ENCODE assay signal across 1 cellular context in the genomic region with DNA sequence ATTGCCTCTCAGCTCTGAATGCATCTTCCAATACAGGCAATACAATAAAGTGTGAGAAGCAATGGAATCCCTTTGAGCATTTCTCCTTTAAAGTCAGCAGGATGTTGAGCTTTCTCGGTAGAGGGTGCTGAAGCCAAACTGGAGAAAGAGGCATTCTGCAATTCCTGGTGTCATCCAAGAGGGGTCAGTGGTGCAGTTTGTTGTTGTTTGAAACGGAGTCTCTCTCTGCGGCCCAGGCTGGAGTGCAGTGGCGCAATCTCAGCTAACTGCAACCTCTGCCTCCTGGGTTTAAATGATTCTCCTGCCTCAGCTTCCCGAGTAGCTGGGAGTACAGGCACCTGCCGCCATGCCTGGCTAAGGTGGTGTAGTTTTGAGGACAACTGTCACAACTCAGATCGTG.
TF ChIP-seq lines count a peak whose summit lies in the region.

No MANE protein-coding gene starts in this region.

TF ChIP-seq in SK-N-SH, 30 proteins besides CTCF, POLR2A, EP300 and RAD21 (continued from another document):
- TF ChIP-seq, protein P1, sequence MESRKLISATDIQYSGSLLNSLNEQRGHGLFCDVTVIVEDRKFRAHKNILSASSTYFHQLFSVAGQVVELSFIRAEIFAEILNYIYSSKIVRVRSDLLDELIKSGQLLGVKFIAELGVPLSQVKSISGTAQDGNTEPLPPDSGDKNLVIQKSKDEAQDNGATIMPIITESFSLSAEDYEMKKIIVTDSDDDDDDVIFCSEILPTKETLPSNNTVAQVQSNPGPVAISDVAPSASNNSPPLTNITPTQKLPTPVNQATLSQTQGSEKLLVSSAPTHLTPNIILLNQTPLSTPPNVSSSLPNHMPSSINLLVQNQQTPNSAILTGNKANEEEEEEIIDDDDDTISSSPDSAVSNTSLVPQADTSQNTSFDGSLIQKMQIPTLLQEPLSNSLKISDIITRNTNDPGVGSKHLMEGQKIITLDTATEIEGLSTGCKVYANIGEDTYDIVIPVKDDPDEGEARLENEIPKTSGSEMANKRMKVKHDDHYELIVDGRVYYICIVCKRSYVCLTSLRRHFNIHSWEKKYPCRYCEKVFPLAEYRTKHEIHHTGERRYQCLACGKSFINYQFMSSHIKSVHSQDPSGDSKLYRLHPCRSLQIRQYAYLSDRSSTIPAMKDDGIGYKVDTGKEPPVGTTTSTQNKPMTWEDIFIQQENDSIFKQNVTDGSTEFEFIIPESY (IDR thresholded peaks at IDR 0.05; ENCODE audit: borderline replicate concordance, low read depth), result no peak
- no peak for TF ChIP-seq CHD2 (IDR thresholded peaks at IDR 0.05; ENCODE audit: low read length, partially characterized antibody)
- no peak for TF ChIP-seq MEF2A (IDR thresholded peaks at IDR 0.05; ENCODE audit: borderline replicate concordance, low read depth)
- TF ChIP-seq, protein P2, sequence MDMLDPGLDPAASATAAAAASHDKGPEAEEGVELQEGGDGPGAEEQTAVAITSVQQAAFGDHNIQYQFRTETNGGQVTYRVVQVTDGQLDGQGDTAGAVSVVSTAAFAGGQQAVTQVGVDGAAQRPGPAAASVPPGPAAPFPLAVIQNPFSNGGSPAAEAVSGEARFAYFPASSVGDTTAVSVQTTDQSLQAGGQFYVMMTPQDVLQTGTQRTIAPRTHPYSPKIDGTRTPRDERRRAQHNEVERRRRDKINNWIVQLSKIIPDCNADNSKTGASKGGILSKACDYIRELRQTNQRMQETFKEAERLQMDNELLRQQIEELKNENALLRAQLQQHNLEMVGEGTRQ (IDR thresholded peaks at IDR 0.05; ENCODE audit: borderline replicate concordance, low read depth, low read length), result no peak
- TF ChIP-seq JUND (IDR thresholded peaks at IDR 0.05), result no peak
- no peak for TF ChIP-seq GABPA (IDR thresholded peaks at IDR 0.05; ENCODE audit: low read depth)
- TF ChIP-seq SMC3 (IDR thresholded peaks at IDR 0.05; ENCODE audit: low read depth, low read length), result no peak
